In the genomic region with DNA sequence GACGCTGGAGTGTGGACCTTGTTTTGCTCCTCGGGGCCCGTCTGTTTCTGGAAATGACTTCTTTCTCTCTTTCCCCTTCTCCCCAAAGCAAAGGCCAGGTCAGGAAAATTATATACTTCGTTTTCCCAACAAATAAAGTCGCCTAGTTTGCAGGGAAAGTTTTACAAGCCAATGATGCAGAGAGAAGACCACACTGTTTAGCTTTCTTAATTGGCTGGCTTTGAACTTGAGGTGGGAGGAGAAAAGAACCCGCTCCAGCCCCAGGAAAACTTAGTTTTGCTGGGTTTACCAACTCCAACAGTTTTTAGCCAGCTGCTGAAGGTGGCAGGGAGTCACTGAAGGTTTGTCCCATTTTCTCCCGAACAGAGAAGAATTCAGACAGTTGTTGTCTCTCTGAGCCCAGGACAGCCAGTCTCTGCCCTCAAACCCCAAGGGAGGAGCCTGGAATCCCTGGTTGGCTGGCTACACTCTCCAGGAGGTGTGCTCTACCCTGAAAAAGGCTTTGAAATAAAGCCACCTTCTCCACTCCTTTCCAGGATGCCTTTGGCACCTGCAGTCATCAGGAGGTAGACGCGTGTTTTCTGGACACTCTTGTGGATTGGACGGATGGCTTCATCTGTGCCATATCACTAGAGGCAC, we compare ENCODE assay signal across 10 cellular contexts. TPM values are rescaled to one million over a fixed set of nuclear protein-coding genes. Genes with fewer than 3 reads are reported as not detected.
DNase-seq lines count a peak whose midpoint lies in the region; ATAC-seq and TF ChIP-seq lines count a peak whose summit lies in the region.
"Had no signal": no experiment of that assay in that cellular context is flagged by ENCODE, and none has a peak within 500 bp of the region (broad histone marks: within the 10 kb centered on the region; RNA-seq: fewer than 3 reads in every experiment).

No MANE protein-coding gene starts in this region.

- CTCF ChIA-PET in activated CD4-positive, alpha-beta memory T cell treated with anti-CD3 and anti-CD28 coated beads for 36 hours (lab: Charles Lee) = interaction anchor here (0.7 to 1.7 kb wide), 5 partner anchors 10 to 32 kb away, joined by 3 to 8 read pairs (median 5); no protein-coding TSS in a partner anchor

- H3K27me3 ChIP-seq in H9 (ENCODE audit: insufficient read depth, low read length) = no peaks in the 10 kb centered on the region
- no peaks in the 10 kb centered on the region for H3K27me3 ChIP-seq in foreskin keratinocyte
- H3K27me3 ChIP-seq in tibial nerve = peaks cover 0 to 65% of the 10 kb centered on the region in 2 donors

- peak overlapping the region; percentile 18 for H3K9ac ChIP-seq in H9 (ENCODE audit: extremely low read depth, insufficient read length, low read length)

- no peak overlapping the region for H2BK20ac ChIP-seq in H9 (ENCODE audit: low read depth, low read length, poor library complexity, severe bottlenecking)

- peaks cover 22% of the 10 kb centered on the region for H3K23me2 ChIP-seq in H9 (ENCODE audit: insufficient read length, low read depth, low read length, poor library complexity, severe bottlenecking)

- H4K5ac ChIP-seq in H9 (ENCODE audit: insufficient read length, low read depth, low read length) = no peak overlapping the region

- H3K18ac ChIP-seq in H9 (ENCODE audit: insufficient read length, low read depth, low read length) = no peak overlapping the region

- peaks cover 2% of the 10 kb centered on the region for H4K20me1 ChIP-seq in H9 (ENCODE audit: control insufficient read depth, insufficient read depth, insufficient read length)

- no peak overlapping the region for H2BK5ac ChIP-seq in H9 (ENCODE audit: insufficient read length, low read length)

- no peak overlapping the region for H3K4ac ChIP-seq in H9 (ENCODE audit: low read depth, low read length)

- H3K23ac ChIP-seq in H9 (ENCODE audit: insufficient read length, low read depth, low read length) = no peak overlapping the region

- H3K27ac ChIP-seq in H9 (ENCODE audit: insufficient read length, low read depth, low read length) (no peak overlapping the region), foreskin keratinocyte (peak overlapping the region; percentile 17), tibial nerve (peak overlapping the region in 1 of 4 donors; percentile 40)

- H2AK5ac ChIP-seq in H9 (ENCODE audit: insufficient read length, low read length) = no peak overlapping the region

- H2BK12ac ChIP-seq in H9 (ENCODE audit: insufficient read length, low read depth, low read length) = no peak overlapping the region

- H2BK120ac ChIP-seq in H9 (ENCODE audit: low read depth, low read length, poor library complexity, severe bottlenecking) = no peak overlapping the region

- no peaks in the 10 kb centered on the region; the same call in 1 of the 2 replicates for H3K79me2 ChIP-seq in H9 (ENCODE audit: insufficient read depth, low read length)

- intact Hi-C loops in activated CD4-positive, alpha-beta memory T cell treated with anti-CD3 and anti-CD28 coated beads for 36 hours (cut with micrococcal nuclease) = loop anchor here (2.0 kb wide), 1 partner anchor 14 kb away; no protein-coding TSS in a partner anchor

- H3K4me3 Mint-ChIP-seq in H9 (peak overlapping the region; percentile 76 to 90), progenitor cell of endocrine pancreas (ENCODE audit: low read depth) (peak overlapping the region; percentile 65)
- H3K4me3 Mint-ChIP-seq in activated CD4-positive, alpha-beta memory T cell treated with anti-CD3 and anti-CD28 coated beads for 36 hours = peak overlapping the region; percentile 75

- H3K14ac ChIP-seq in H9 (ENCODE audit: insufficient read depth, low read length) = no peak overlapping the region; the same call in 1 of the 2 replicates

- POLR2A ChIA-PET in activated CD4-positive, alpha-beta memory T cell treated with anti-CD3 and anti-CD28 coated beads for 36 hours (lab: Charles Lee) = interaction anchor here (1.5 to 23.9 kb wide), 3 partner anchors 10 to 19 kb away, joined by 7 to 425 read pairs (median 12); partner anchors contain the start of gene BCL11B

- no peak for TF ChIP-seq POLR2A in tibial nerve (IDR thresholded peaks at IDR 0.05)

- no peak overlapping the region for H4K91ac ChIP-seq in H9 (ENCODE audit: insufficient read length, low read depth, low read length)

- DNase-seq in H9 (no peak), foreskin keratinocyte (peak in 1 of 2 donors; percentile 40), progenitor cell of endocrine pancreas (ENCODE audit: low spot score, unreplicated experiment) (no peak), tibial nerve (ENCODE audit: low spot score in 2 of 2) (no peak)
- DNase-seq in activated CD4-positive, alpha-beta memory T cell treated with anti-CD3 and anti-CD28 coated beads for 36 hours = no peak
- DNase-seq in stimulated activated CD4-positive, alpha-beta T cell treated with anti-CD3 and anti-CD28 coated beads, Interleukin-15, amount 100 ng/mL, for 24 hours = no peak
- no peak for DNase-seq in stimulated activated CD4-positive, alpha-beta T cell treated with anti-CD3 and anti-CD28 coated beads, Interleukin-4, amount 100 ng/mL, for 1 hour
- DNase-seq: Caco-2, NCI-H1417 had no signal

- whole genome bisulfite sequencing in H9 (ENCODE audit: extremely low coverage, insufficient read length, low lambda C conversion rate) = no CpG with 5 or more reads among the region's 10 CpGs
- WGBS in tibial nerve, 2 donors = 36 to 38% methylated on average over 10 of the region's 10 CpGs

- peak overlapping the region; percentile 75 for H3K4me2 ChIP-seq in H9 (ENCODE audit: insufficient read depth, insufficient read length, low read length)

- ATAC-seq in foreskin keratinocyte = peak; percentile 38

- peaks cover 0 to 2% (median 0%) of the 10 kb centered on the region in 3 experiments; a peak in 1 of 7 replicates for H3K36me3 Mint-ChIP-seq in H9 (ENCODE audit: insufficient read depth in 1 of 3, low read depth in 3 of 3)
- H3K36me3 Mint-ChIP-seq in activated CD4-positive, alpha-beta memory T cell treated with anti-CD3 and anti-CD28 coated beads for 36 hours = peaks cover 43% of the 10 kb centered on the region
- no peaks in the 10 kb centered on the region for H3K36me3 Mint-ChIP-seq in progenitor cell of endocrine pancreas (ENCODE audit: insufficient read depth)

- H3K27ac Mint-ChIP-seq in H9 (peak overlapping the region; percentile 41 to 96 (median 75); a peak in 4 of 7 replicates), progenitor cell of endocrine pancreas (no peak overlapping the region)
- peak overlapping the region; percentile 87 for H3K27ac Mint-ChIP-seq in activated CD4-positive, alpha-beta memory T cell treated with anti-CD3 and anti-CD28 coated beads for 36 hours

- peaks cover 34% of the 10 kb centered on the region for H3K4me1 ChIP-seq in H9 (ENCODE audit: insufficient read depth, low read length)
- H3K4me1 ChIP-seq in foreskin keratinocyte = peaks cover 49% of the 10 kb centered on the region
- H3K4me1 ChIP-seq in tibial nerve = peaks cover 0 to 15% (median 0%) of the 10 kb centered on the region in 4 donors
- H3K4me1 ChIP-seq: Caco-2 had no signal

- H3K9me3 ChIP-seq in H9 (ENCODE audit: control insufficient read depth, low read depth, low read length) (no peaks in the 10 kb centered on the region), tibial nerve (no peaks in the 10 kb centered on the region)
- H3K9me3 ChIP-seq: Caco-2 had no signal

- peaks cover 2% of the 10 kb centered on the region for H3K27me3 Mint-ChIP-seq in H9 (ENCODE audit: low read depth)
- no peaks in the 10 kb centered on the region for H3K27me3 Mint-ChIP-seq in activated CD4-positive, alpha-beta memory T cell treated with anti-CD3 and anti-CD28 coated beads for 36 hours
- peaks cover 66% of the 10 kb centered on the region for H3K27me3 Mint-ChIP-seq in progenitor cell of endocrine pancreas

- no peak overlapping the region for H4K8ac ChIP-seq in H9 (replicated peaks; ENCODE audit: insufficient read length, low read depth, low read length)

- H3K56ac ChIP-seq in H9 (ENCODE audit: insufficient read length, low read depth, low read length) = no peak overlapping the region

- H3K4me3 ChIP-seq in tibial nerve = no peak overlapping the region

- H3T11ph ChIP-seq in H9 (ENCODE audit: low read length) = no peak overlapping the region

- no peaks in the 10 kb centered on the region; a peak in 1 of 5 replicates for H3K9me3 Mint-ChIP-seq in H9
- no peaks in the 10 kb centered on the region for H3K9me3 Mint-ChIP-seq in activated CD4-positive, alpha-beta memory T cell treated with anti-CD3 and anti-CD28 coated beads for 36 hours
- no peaks in the 10 kb centered on the region for H3K9me3 Mint-ChIP-seq in progenitor cell of endocrine pancreas (ENCODE audit: low read depth)

- H3K36me3 ChIP-seq in tibial nerve = no peaks in the 10 kb centered on the region

- H3K79me1 ChIP-seq in H9 (ENCODE audit: insufficient read depth, low read depth, low read length, poor library complexity, severe bottlenecking) = no peaks in the 10 kb centered on the region

- TF ChIP-seq CTCF in H9 (conservative IDR thresholded peaks at IDR 0.05) (no peak), foreskin keratinocyte (conservative IDR thresholded peaks at IDR 0.05) (no peak), progenitor cell of endocrine pancreas (IDR thresholded peaks at IDR 0.05; ENCODE audit: unreplicated experiment) (no peak), tibial nerve (IDR thresholded peaks at IDR 0.05) (no peak)

- H3K4me1 Mint-ChIP-seq in H9 = peaks cover 50 to 53% of the 10 kb centered on the region in 2 experiments
- peaks cover 80% of the 10 kb centered on the region for H3K4me1 Mint-ChIP-seq in activated CD4-positive, alpha-beta memory T cell treated with anti-CD3 and anti-CD28 coated beads for 36 hours (ENCODE audit: low read depth)
- peaks cover 2% of the 10 kb centered on the region for H3K4me1 Mint-ChIP-seq in progenitor cell of endocrine pancreas (ENCODE audit: low read depth)

- no peak overlapping the region for H2BK15ac ChIP-seq in H9 (ENCODE audit: low read depth, low read length)

- no peak for TF ChIP-seq EP300 in tibial nerve (IDR thresholded peaks at IDR 0.05)

- H2AFZ ChIP-seq in H9 (ENCODE audit: low read length) = no peak overlapping the region

RNA-seq across cellular contexts. Expression of gene BCL11B, which starts 24.8 kb away (rescaled TPM):
- total RNA-seq in H9 (2021) (4.9 and 5.1 TPM in 2 replicates), foreskin keratinocyte (15.4 and 16.3 TPM in 2 replicates), progenitor cell of endocrine pancreas (2.3 and 2.9 TPM in 2 replicates), tibial nerve (under 1 TPM; 0.21 to 0.78 (median 0.26) TPM)
- total RNA-seq in activated CD4-positive, alpha-beta memory T cell treated with anti-CD3 and anti-CD28 coated beads for 36 hours = 10 to 100 TPM; 48.9 to 49.1 TPM
- polyA plus RNA-seq in foreskin keratinocyte = 3.8 and 4.4 TPM in 2 replicates
- polyA plus RNA-seq: fibroblast of lung had no signal
